In the genomic region with DNA sequence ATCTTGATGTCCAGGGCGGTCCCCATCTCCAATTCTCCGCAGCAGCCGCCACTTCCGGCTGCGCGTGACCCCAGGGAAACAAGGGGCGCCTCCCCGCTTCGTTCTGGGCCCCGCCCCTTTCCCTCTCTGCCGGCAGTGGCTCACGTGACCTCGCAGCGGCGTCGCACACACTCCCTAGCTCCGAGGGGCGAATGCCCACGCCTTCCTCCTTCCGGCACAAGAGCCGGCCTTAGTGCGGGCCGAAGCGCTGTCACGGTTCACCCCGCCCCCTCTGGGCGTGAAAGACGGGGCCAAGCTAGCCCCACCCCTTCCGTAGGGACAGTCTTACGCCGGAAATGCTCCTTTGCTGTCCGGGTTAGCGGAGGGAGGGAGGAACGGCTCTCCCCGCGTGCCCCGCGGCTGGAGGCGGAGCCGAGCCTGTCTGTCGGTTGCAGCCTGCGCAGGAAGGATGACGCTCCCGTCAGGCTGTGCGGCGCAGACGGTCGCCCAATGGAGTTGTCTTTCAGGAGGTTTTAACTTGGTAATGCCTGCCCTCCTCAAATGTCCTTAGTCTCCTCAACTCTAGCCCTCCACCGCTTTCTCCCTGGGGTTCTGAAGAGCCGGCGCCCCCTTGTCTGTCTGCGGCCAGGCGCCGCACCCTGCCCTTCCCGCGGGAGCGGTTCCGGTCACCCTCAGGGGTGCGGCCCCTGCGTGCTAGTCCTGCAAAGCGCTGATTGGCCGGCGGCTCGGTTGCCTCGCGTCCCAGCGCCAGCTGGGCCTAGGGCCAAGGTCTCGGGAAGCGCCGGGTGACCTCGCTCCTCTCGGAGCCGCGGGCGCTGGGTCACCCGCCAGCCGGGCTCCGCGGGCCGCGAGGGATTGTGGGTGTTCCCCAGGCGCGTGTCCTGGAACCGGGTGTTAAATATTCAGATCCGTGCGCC, we compare ENCODE assay signal across 1 cellular context.
TF ChIP-seq lines count a peak whose summit lies in the region.

A gene (minus strand): TSS at position 66 of the 917 bp plus-strand sequence. CDS start 40 bp downstream, at position 26.

TF ChIP-seq in HepG2, 621 proteins besides CTCF, POLR2A, EP300 and RAD21 (continued from another document and continues in another):
- TF ChIP-seq, protein P1, sequence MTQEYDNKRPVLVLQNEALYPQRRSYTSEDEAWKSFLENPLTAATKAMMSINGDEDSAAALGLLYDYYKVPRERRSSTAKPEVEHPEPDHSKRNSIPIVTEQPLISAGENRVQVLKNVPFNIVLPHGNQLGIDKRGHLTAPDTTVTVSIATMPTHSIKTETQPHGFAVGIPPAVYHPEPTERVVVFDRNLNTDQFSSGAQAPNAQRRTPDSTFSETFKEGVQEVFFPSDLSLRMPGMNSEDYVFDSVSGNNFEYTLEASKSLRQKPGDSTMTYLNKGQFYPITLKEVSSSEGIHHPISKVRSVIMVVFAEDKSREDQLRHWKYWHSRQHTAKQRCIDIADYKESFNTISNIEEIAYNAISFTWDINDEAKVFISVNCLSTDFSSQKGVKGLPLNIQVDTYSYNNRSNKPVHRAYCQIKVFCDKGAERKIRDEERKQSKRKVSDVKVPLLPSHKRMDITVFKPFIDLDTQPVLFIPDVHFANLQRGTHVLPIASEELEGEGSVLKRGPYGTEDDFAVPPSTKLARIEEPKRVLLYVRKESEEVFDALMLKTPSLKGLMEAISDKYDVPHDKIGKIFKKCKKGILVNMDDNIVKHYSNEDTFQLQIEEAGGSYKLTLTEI (CRISPR knock-in tag; conservative IDR thresholded peaks at IDR 0.05): no peak
- TF ChIP-seq AGO2 (optimal IDR thresholded peaks at IDR 0.05; ENCODE audit: low read depth, low read length) (peak; percentile 93), SP140L (CRISPR knock-in tag; IDR thresholded peaks at IDR 0.05; ENCODE audit: borderline replicate concordance) (no peak; the same call in 1 of the 2 replicates), TOE1 (CRISPR knock-in tag; IDR thresholded peaks at IDR 0.05) (no peak), ZNF232 (CRISPR knock-in tag; IDR thresholded peaks at IDR 0.05; ENCODE audit: borderline replicate concordance) (peak; percentile 47; the same call in 1 of the 2 replicates), HMG20A (CRISPR knock-in tag; IDR thresholded peaks at IDR 0.05; ENCODE audit: borderline replicate concordance) (peak; percentile 24; the same call in 1 of the 2 replicates), ZNF263 (CRISPR knock-in tag; IDR thresholded peaks at IDR 0.05) (no peak; the same call in none of the 2 replicates), ASH2L (IDR thresholded peaks at IDR 0.05; ENCODE audit: insufficient read length, low read depth, low read length) (peak; percentile 94), SOX5 (CRISPR knock-in tag; IDR thresholded peaks at IDR 0.05; ENCODE audit: borderline replicate concordance) (peak; percentile 45), ZSCAN9 (CRISPR knock-in tag; IDR thresholded peaks at IDR 0.05; ENCODE audit: borderline replicate concordance) (0 out of 2 replicates have a peak, but pooled peaks have one; percentile 39), MTA1 (CRISPR knock-in tag; IDR thresholded peaks at IDR 0.05; ENCODE audit: borderline replicate concordance) (peak; percentile 46; the same call in 1 of the 2 replicates), ZNF30 (CRISPR knock-in tag; IDR thresholded peaks at IDR 0.05) (no peak), MAZ (IDR thresholded peaks at IDR 0.05; ENCODE audit: borderline replicate concordance, low read depth, low read length) (no peak; the same call in 1 of the 2 replicates), MAZ (CRISPR knock-in tag; IDR thresholded peaks at IDR 0.05; ENCODE audit: low read depth) (peak; percentile 90; the same call in 1 of the 2 replicates), SMARCE1 (IDR thresholded peaks at IDR 0.05; ENCODE audit: borderline replicate concordance) (no peak), NR3C1 (CRISPR knock-in tag; IDR thresholded peaks at IDR 0.05) (no peak), ZNF251 (CRISPR knock-in tag; IDR thresholded peaks at IDR 0.05) (no peak), RFXAP (CRISPR knock-in tag; IDR thresholded peaks at IDR 0.05; ENCODE audit: borderline replicate concordance) (peak; percentile 27; the same call in 1 of the 2 replicates), ZNF367 (CRISPR knock-in tag; IDR thresholded peaks at IDR 0.05; ENCODE audit: borderline replicate concordance) (no peak), RAD51 (IDR thresholded peaks at IDR 0.05; ENCODE audit: borderline replicate concordance) (peak; percentile 90), SPEN (CRISPR knock-in tag; IDR thresholded peaks at IDR 0.05; ENCODE audit: low read depth) (peak; percentile 54)
- TF ChIP-seq, protein P2, sequence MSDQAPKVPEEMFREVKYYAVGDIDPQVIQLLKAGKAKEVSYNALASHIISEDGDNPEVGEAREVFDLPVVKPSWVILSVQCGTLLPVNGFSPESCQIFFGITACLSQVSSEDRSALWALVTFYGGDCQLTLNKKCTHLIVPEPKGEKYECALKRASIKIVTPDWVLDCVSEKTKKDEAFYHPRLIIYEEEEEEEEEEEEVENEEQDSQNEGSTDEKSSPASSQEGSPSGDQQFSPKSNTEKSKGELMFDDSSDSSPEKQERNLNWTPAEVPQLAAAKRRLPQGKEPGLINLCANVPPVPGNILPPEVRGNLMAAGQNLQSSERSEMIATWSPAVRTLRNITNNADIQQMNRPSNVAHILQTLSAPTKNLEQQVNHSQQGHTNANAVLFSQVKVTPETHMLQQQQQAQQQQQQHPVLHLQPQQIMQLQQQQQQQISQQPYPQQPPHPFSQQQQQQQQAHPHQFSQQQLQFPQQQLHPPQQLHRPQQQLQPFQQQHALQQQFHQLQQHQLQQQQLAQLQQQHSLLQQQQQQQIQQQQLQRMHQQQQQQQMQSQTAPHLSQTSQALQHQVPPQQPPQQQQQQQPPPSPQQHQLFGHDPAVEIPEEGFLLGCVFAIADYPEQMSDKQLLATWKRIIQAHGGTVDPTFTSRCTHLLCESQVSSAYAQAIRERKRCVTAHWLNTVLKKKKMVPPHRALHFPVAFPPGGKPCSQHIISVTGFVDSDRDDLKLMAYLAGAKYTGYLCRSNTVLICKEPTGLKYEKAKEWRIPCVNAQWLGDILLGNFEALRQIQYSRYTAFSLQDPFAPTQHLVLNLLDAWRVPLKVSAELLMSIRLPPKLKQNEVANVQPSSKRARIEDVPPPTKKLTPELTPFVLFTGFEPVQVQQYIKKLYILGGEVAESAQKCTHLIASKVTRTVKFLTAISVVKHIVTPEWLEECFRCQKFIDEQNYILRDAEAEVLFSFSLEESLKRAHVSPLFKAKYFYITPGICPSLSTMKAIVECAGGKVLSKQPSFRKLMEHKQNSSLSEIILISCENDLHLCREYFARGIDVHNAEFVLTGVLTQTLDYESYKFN (CRISPR knock-in tag; conservative IDR thresholded peaks at IDR 0.05): peak; percentile 48; the same call in 1 of the 2 replicates
- TF ChIP-seq, protein P3, sequence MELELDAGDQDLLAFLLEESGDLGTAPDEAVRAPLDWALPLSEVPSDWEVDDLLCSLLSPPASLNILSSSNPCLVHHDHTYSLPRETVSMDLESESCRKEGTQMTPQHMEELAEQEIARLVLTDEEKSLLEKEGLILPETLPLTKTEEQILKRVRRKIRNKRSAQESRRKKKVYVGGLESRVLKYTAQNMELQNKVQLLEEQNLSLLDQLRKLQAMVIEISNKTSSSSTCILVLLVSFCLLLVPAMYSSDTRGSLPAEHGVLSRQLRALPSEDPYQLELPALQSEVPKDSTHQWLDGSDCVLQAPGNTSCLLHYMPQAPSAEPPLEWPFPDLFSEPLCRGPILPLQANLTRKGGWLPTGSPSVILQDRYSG (CRISPR knock-in tag; IDR thresholded peaks at IDR 0.05): no peak; the same call in 1 of the 2 replicates
- TF ChIP-seq, protein P4, sequence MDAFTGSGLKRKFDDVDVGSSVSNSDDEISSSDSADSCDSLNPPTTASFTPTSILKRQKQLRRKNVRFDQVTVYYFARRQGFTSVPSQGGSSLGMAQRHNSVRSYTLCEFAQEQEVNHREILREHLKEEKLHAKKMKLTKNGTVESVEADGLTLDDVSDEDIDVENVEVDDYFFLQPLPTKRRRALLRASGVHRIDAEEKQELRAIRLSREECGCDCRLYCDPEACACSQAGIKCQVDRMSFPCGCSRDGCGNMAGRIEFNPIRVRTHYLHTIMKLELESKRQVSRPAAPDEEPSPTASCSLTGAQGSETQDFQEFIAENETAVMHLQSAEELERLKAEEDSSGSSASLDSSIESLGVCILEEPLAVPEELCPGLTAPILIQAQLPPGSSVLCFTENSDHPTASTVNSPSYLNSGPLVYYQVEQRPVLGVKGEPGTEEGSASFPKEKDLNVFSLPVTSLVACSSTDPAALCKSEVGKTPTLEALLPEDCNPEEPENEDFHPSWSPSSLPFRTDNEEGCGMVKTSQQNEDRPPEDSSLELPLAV (CRISPR knock-in tag; conservative IDR thresholded peaks at IDR 0.05; ENCODE audit: low read depth): no peak
- TF ChIP-seq, protein P5, sequence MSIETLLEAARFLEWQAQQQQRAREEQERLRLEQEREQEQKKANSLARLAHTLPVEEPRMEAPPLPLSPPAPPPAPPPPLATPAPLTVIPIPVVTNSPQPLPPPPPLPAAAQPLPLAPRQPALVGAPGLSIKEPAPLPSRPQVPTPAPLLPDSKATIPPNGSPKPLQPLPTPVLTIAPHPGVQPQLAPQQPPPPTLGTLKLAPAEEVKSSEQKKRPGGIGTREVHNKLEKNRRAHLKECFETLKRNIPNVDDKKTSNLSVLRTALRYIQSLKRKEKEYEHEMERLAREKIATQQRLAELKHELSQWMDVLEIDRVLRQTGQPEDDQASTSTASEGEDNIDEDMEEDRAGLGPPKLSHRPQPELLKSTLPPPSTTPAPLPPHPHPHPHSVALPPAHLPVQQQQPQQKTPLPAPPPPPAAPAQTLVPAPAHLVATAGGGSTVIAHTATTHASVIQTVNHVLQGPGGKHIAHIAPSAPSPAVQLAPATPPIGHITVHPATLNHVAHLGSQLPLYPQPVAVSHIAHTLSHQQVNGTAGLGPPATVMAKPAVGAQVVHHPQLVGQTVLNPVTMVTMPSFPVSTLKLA (IDR thresholded peaks at IDR 0.05): peak; percentile 78
- TF ChIP-seq, protein P6, sequence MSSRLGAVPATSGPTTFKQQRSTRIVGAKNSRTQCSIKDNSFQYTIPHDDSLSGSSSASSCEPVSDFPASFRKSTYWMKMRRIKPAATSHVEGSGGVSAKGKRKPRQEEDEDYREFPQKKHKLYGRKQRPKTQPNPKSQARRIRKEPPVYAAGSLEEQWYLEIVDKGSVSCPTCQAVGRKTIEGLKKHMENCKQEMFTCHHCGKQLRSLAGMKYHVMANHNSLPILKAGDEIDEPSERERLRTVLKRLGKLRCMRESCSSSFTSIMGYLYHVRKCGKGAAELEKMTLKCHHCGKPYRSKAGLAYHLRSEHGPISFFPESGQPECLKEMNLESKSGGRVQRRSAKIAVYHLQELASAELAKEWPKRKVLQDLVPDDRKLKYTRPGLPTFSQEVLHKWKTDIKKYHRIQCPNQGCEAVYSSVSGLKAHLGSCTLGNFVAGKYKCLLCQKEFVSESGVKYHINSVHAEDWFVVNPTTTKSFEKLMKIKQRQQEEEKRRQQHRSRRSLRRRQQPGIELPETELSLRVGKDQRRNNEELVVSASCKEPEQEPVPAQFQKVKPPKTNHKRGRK (CRISPR knock-in tag; IDR thresholded peaks at IDR 0.05): no peak
- TF ChIP-seq, protein P7, sequence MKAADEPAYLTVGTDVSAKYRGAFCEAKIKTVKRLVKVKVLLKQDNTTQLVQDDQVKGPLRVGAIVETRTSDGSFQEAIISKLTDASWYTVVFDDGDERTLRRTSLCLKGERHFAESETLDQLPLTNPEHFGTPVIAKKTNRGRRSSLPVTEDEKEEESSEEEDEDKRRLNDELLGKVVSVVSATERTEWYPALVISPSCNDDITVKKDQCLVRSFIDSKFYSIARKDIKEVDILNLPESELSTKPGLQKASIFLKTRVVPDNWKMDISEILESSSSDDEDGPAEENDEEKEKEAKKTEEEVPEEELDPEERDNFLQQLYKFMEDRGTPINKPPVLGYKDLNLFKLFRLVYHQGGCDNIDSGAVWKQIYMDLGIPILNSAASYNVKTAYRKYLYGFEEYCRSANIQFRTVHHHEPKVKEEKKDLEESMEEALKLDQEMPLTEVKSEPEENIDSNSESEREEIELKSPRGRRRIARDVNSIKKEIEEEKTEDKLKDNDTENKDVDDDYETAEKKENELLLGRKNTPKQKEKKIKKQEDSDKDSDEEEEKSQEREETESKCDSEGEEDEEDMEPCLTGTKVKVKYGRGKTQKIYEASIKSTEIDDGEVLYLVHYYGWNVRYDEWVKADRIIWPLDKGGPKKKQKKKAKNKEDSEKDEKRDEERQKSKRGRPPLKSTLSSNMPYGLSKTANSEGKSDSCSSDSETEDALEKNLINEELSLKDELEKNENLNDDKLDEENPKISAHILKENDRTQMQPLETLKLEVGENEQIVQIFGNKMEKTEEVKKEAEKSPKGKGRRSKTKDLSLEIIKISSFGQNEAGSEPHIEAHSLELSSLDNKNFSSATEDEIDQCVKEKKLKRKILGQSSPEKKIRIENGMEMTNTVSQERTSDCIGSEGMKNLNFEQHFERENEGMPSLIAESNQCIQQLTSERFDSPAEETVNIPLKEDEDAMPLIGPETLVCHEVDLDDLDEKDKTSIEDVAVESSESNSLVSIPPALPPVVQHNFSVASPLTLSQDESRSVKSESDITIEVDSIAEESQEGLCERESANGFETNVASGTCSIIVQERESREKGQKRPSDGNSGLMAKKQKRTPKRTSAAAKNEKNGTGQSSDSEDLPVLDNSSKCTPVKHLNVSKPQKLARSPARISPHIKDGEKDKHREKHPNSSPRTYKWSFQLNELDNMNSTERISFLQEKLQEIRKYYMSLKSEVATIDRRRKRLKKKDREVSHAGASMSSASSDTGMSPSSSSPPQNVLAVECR (CRISPR knock-in tag; IDR thresholded peaks at IDR 0.05; ENCODE audit: borderline replicate concordance): peak; percentile 93
- TF ChIP-seq, protein P8, sequence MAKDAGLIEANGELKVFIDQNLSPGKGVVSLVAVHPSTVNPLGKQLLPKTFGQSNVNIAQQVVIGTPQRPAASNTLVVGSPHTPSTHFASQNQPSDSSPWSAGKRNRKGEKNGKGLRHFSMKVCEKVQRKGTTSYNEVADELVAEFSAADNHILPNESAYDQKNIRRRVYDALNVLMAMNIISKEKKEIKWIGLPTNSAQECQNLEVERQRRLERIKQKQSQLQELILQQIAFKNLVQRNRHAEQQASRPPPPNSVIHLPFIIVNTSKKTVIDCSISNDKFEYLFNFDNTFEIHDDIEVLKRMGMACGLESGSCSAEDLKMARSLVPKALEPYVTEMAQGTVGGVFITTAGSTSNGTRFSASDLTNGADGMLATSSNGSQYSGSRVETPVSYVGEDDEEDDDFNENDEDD (CRISPR knock-in tag; IDR thresholded peaks at IDR 0.05; ENCODE audit: borderline replicate concordance): peak; percentile 66; the same call in 1 of the 2 replicates
- TF ChIP-seq, protein P9, sequence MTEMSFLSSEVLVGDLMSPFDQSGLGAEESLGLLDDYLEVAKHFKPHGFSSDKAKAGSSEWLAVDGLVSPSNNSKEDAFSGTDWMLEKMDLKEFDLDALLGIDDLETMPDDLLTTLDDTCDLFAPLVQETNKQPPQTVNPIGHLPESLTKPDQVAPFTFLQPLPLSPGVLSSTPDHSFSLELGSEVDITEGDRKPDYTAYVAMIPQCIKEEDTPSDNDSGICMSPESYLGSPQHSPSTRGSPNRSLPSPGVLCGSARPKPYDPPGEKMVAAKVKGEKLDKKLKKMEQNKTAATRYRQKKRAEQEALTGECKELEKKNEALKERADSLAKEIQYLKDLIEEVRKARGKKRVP (CRISPR knock-in tag; IDR thresholded peaks at IDR 0.05): peak in 1 of 2 experiments; percentile 61; a peak in 1 of 4 replicates
- TF ChIP-seq, protein P10, sequence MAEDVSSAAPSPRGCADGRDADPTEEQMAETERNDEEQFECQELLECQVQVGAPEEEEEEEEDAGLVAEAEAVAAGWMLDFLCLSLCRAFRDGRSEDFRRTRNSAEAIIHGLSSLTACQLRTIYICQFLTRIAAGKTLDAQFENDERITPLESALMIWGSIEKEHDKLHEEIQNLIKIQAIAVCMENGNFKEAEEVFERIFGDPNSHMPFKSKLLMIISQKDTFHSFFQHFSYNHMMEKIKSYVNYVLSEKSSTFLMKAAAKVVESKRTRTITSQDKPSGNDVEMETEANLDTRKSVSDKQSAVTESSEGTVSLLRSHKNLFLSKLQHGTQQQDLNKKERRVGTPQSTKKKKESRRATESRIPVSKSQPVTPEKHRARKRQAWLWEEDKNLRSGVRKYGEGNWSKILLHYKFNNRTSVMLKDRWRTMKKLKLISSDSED (CRISPR knock-in tag; IDR thresholded peaks at IDR 0.05): peak; percentile 48; the same call in 1 of the 2 replicates
